ENCODE assay signal across 15 cellular contexts in genomic region chr9:12968093-12968492, GRCh38.
"Had no signal": no experiment of that assay in that cellular context is flagged by ENCODE, and none has a peak within 500 bp of the region (broad histone marks: within the 10 kb centered on the region; RNA-seq: fewer than 3 reads in every experiment).

No MANE protein-coding gene starts in this region.

- H3K36me3 Mint-ChIP-seq: activated naive CD4-positive, alpha-beta T cell treated with anti-CD3 and anti-CD28 coated beads, Interleukin-2, amount 50 U/mL, for 24 hours; neural progenitor cell; stimulated activated effector memory CD8-positive, alpha-beta T cell treated with anti-CD3 and anti-CD28 coated beads, Interleukin-12 subunit alpha, Interleukin-12 subunit beta, amount 100 ng/mL, for 72 hours; T-cell had no signal

- H3K27ac Mint-ChIP-seq: activated CD8-positive, alpha-beta T cell treated with anti-CD3 and anti-CD28 coated beads for 36 hours; activated naive CD4-positive, alpha-beta T cell treated with anti-CD3 and anti-CD28 coated beads, Interleukin-2, amount 50 U/mL, for 24 hours; neural progenitor cell; stimulated activated effector memory CD8-positive, alpha-beta T cell treated with anti-CD3 and anti-CD28 coated beads, Interleukin-12 subunit alpha, Interleukin-12 subunit beta, amount 100 ng/mL, for 72 hours; T-cell had no signal

- H2AFZ ChIP-seq: neural progenitor cell had no signal

- H3K4me1 Mint-ChIP-seq: activated naive CD4-positive, alpha-beta T cell treated with anti-CD3 and anti-CD28 coated beads, Interleukin-2, amount 50 U/mL, for 24 hours; stimulated activated effector memory CD8-positive, alpha-beta T cell treated with anti-CD3 and anti-CD28 coated beads, Interleukin-12 subunit alpha, Interleukin-12 subunit beta, amount 100 ng/mL, for 72 hours; T-cell had no signal

- H3K36me3 ChIP-seq: adrenal gland, neural progenitor cell, ovary had no signal

- DNase-seq: activated CD4-positive, alpha-beta T cell treated with anti-CD3 and anti-CD28 coated beads for 4 hours; activated CD8-positive, alpha-beta T cell treated with anti-CD3 and anti-CD28 coated beads for 36 hours; activated effector memory CD4-positive, alpha-beta T cell treated with anti-CD3 and anti-CD28 coated beads, Interleukin-2, amount 50 U/mL, for 16 hours; activated T-cell treated with anti-CD3 and anti-CD28 coated beads, Interleukin-2, amount 50 U/mL, for 4 hours; adrenal gland; central memory CD4-positive, alpha-beta T cell; effector CD4-positive, alpha-beta T cell; hypothalamus; ovary; SK-N-SH; T-cell had no signal

- H3K9me2 ChIP-seq: SK-N-SH had no signal

- ATAC-seq: activated CD8-positive, alpha-beta T cell treated with anti-CD3 and anti-CD28 coated beads for 36 hours; activated T-cell treated with anti-CD3 and anti-CD28 coated beads, Interleukin-2, amount 50 U/mL, for 4 hours; stimulated activated effector memory CD8-positive, alpha-beta T cell treated with anti-CD3 and anti-CD28 coated beads, Interleukin-12 subunit alpha, Interleukin-12 subunit beta, amount 100 ng/mL, for 72 hours; T-cell had no signal

- H3K4me3 ChIP-seq: adrenal gland, coronary artery, neural progenitor cell, ovary had no signal

- H3K4me2 ChIP-seq: neural progenitor cell, SK-N-SH had no signal

- H3K27me3 Mint-ChIP-seq: activated CD8-positive, alpha-beta T cell treated with anti-CD3 and anti-CD28 coated beads for 36 hours; activated naive CD4-positive, alpha-beta T cell treated with anti-CD3 and anti-CD28 coated beads, Interleukin-2, amount 50 U/mL, for 24 hours; T-cell had no signal

- H3K27ac ChIP-seq: adrenal gland, coronary artery, neural progenitor cell, ovary had no signal

- H3K4me1 ChIP-seq: adrenal gland, neural progenitor cell had no signal

- H3K27me3 ChIP-seq: adrenal gland, neural progenitor cell, ovary had no signal

- H3K9me3 Mint-ChIP-seq: activated CD8-positive, alpha-beta T cell treated with anti-CD3 and anti-CD28 coated beads for 36 hours; activated naive CD4-positive, alpha-beta T cell treated with anti-CD3 and anti-CD28 coated beads, Interleukin-2, amount 50 U/mL, for 24 hours; neural progenitor cell had no signal

- H3K9me3 ChIP-seq: adrenal gland, ovary, SK-N-SH had no signal

- H3K9ac ChIP-seq: neural progenitor cell, SK-N-SH had no signal

- H3K4me3 Mint-ChIP-seq: activated CD8-positive, alpha-beta T cell treated with anti-CD3 and anti-CD28 coated beads for 36 hours; activated naive CD4-positive, alpha-beta T cell treated with anti-CD3 and anti-CD28 coated beads, Interleukin-2, amount 50 U/mL, for 24 hours; activated T-cell treated with anti-CD3 and anti-CD28 coated beads, Interleukin-2, amount 50 U/mL, for 4 hours; neural progenitor cell; stimulated activated effector memory CD8-positive, alpha-beta T cell treated with anti-CD3 and anti-CD28 coated beads, Interleukin-12 subunit alpha, Interleukin-12 subunit beta, amount 100 ng/mL, for 72 hours; T-cell had no signal
